ENCODE assay signal across 8 cellular contexts in genomic region chr1:43834280-43835140, GRCh38.
DNase-seq lines count a peak whose midpoint lies in the region; ATAC-seq and TF ChIP-seq lines count a peak whose summit lies in the region.

No MANE protein-coding gene starts in this region.

- DNase-seq in GM23248, result peak; percentile 89
- no peak for DNase-seq in RWPE1 (ENCODE audit: low spot score)
- DNase-seq in epithelial cell of esophagus (ENCODE audit: low read depth), result peak; percentile 74
- no peak for DNase-seq in gastrocnemius medialis
- no peak for DNase-seq in iPS-NIHi7 (ENCODE audit: extremely low spot score)
- DNase-seq in hypothalamus (lab: John Stamatoyannopoulos, UW), result no peak

- no peak for TF ChIP-seq CTCF in RWPE1 (conservative IDR thresholded peaks at IDR 0.05; ENCODE audit: low read depth)
- no peak for TF ChIP-seq CTCF in epithelial cell of esophagus (IDR thresholded peaks at IDR 0.05; ENCODE audit: insufficient read depth, low read depth, low read length, missing control alignments)
- TF ChIP-seq CTCF in gastrocnemius medialis (IDR thresholded peaks at IDR 0.05 in 4 of 5, conservative IDR thresholded peaks at IDR 0.05 in 1 of 5), result no peak

- peak overlapping the region; percentile 70 for H3K9ac ChIP-seq in GM23248

- H3K27ac ChIP-seq in GM23248, result peak overlapping the region; percentile 89
- H3K27ac ChIP-seq in RWPE1, result peak overlapping the region; percentile 76
- H3K27ac ChIP-seq in gastrocnemius medialis, result peak overlapping the region; percentile 28 to 38 (median 34)

- POLR2A ChIA-PET in RWPE1 (lab: Yijun Ruan, JAX; ENCODE audit: low non-redundant PET), result no interaction called here

- H3K9me2 ChIP-seq in GM23248 (ENCODE audit: insufficient read depth), result no peaks in the 10 kb centered on the region

- H3K79me2 ChIP-seq in GM23248 (ENCODE audit: insufficient read depth), result no peaks in the 10 kb centered on the region

- WGBS in GM23248 (ENCODE audit: low coverage in 1 of 2, low lambda C conversion rate in 2 of 2, missing lambda C conversion rate in 2 of 2), 2 experiments, result 26 to 29% methylated on average over 15 of the region's 15 CpGs

- TF ChIP-seq POLR2A in gastrocnemius medialis (IDR thresholded peaks at IDR 0.05), result no peak

- H3K36me3 ChIP-seq in GM23248 (ENCODE audit: low read depth) (no peaks in the 10 kb centered on the region), gastrocnemius medialis (peaks cover 0 to 13% of the 10 kb centered on the region in 2 donors)

- in situ Hi-C loops in GM23248 (cut with MboI) (no loop called here), gastrocnemius medialis (cut with MboI; ENCODE audit: low sequenced_read_pairs in 4 of 4) (no loop called here)

- H2AFZ ChIP-seq in GM23248, result peak overlapping the region; percentile 43

- peak overlapping the region; percentile 61 for H3K4me2 ChIP-seq in GM23248 (ENCODE audit: unreplicated experiment)

- H3F3A ChIP-seq in GM23248 (ENCODE audit: insufficient read depth), result peaks cover 23% of the 10 kb centered on the region

- intact Hi-C loops in gastrocnemius medialis (cut with DNase I; ENCODE audit: low total_unique reads), result loop anchor here (5.0 kb wide), 1 partner anchor 37 kb away; no protein-coding TSS in a partner anchor

- H4K20me1 ChIP-seq in GM23248 (ENCODE audit: insufficient read depth), result no peaks in the 10 kb centered on the region

- CTCF ChIA-PET in RWPE1 (lab: Yijun Ruan, JAX), result interaction anchor here (1.2 kb wide), 1 partner anchor 99 kb away, joined by 3 read pairs; no protein-coding TSS in a partner anchor

- no peaks in the 10 kb centered on the region for H3K9me3 ChIP-seq in GM23248 (ENCODE audit: low read depth)
- H3K9me3 ChIP-seq in gastrocnemius medialis, result no peaks in the 10 kb centered on the region

- H3K27me3 ChIP-seq in GM23248 (replicated peaks; ENCODE audit: insufficient read depth) (no peaks in the 10 kb centered on the region), gastrocnemius medialis (no peaks in the 10 kb centered on the region)

- ATAC-seq in gastrocnemius medialis, result no peak
- ATAC-seq in GM18867 (IDR thresholded peaks at IDR 0.05; ENCODE audit: unreplicated experiment), result no peak
- ATAC-seq in GM18861 (IDR thresholded peaks at IDR 0.05; ENCODE audit: unreplicated experiment), result no peak

- peak overlapping the region; percentile 38 for H3K4me3 ChIP-seq in GM23248
- H3K4me3 ChIP-seq in epithelial cell of esophagus (ENCODE audit: low read length), result no peak overlapping the region
- H3K4me3 ChIP-seq in gastrocnemius medialis, result no peak overlapping the region

- H3K4me1 ChIP-seq in GM23248 (ENCODE audit: insufficient read depth), result peaks cover 31% of the 10 kb centered on the region
- H3K4me1 ChIP-seq in gastrocnemius medialis, result peaks cover 23 to 27% of the 10 kb centered on the region in 2 donors

Comparison
In these comparisons a context has a peak if more than half of its experiments do, and no peak if none do; other contexts are left out.
1. DNase-seq: peak in GM23248 (single experiment) and epithelial cell of esophagus (single experiment); none in RWPE1 (single experiment), gastrocnemius medialis (0 of 2), iPS-NIHi7 (single experiment) and hypothalamus (0 of 51).
2. H3K27ac ChIP-seq: peak in every context shown above with its lines; median percentile 89 in GM23248; 76 in RWPE1; 34 in gastrocnemius medialis.